In genomic region chr7:113085781-113086390, GRCh38 we compare ENCODE assay signal across 8 cellular contexts. TPM values are rescaled to one million over a fixed set of nuclear protein-coding genes. Genes with fewer than 3 reads are reported as not detected.
A peak's percentile ranks its signal among the peaks of the same experiment; 100 is the strongest.
DNase-seq lines count a peak whose midpoint lies in the region; ATAC-seq and TF ChIP-seq lines count a peak whose summit lies in the region.

No MANE protein-coding gene starts in this region.

- peak overlapping the region; percentile 85 for H3K4me3 Mint-ChIP-seq in neural progenitor cell

- peaks cover 16% of the 10 kb centered on the region for H3F3A ChIP-seq in neural progenitor cell (ENCODE audit: low read depth)

- peak overlapping the region; percentile 58 for H3K4me3 ChIP-seq in neural progenitor cell

- peak overlapping the region; percentile 98 for H3K4me2 ChIP-seq in neural progenitor cell

- DNase-seq in A172 (ENCODE audit: low spot score) (peak; percentile 2), NCI-H345 treated with DMSO at 0.1 percent for 48 hours (lab: John Stamatoyannopoulos, UW; ENCODE audit: unreplicated experiment) (peak; percentile 52), dermis blood vessel endothelial cell (peak; percentile 6), neural progenitor cell (ENCODE audit: low spot score) (peak; percentile 17), amniotic stem cell (lab: John Stamatoyannopoulos, UW) (no peak)

- peak overlapping the region; percentile 96 for H2AFZ ChIP-seq in neural progenitor cell (replicated peaks)

- H3K4me1 ChIP-seq in neural progenitor cell, result peaks cover 43% of the 10 kb centered on the region

- H3K4me1 Mint-ChIP-seq in neural progenitor cell, result peaks cover 45% of the 10 kb centered on the region

- ATAC-seq in GM19467 (IDR thresholded peaks at IDR 0.05; ENCODE audit: unreplicated experiment) (peak; percentile 14), HG02840 (IDR thresholded peaks at IDR 0.05; ENCODE audit: low FRiP score, unreplicated experiment) (no peak), GM18861 (IDR thresholded peaks at IDR 0.05; ENCODE audit: unreplicated experiment) (no peak)

- H3K9me3 Mint-ChIP-seq in neural progenitor cell, result no peaks in the 10 kb centered on the region

- H3K27ac ChIP-seq in neural progenitor cell, result no peak overlapping the region

- peak overlapping the region; percentile 46 for H3K27ac Mint-ChIP-seq in neural progenitor cell

- peaks cover 32% of the 10 kb centered on the region for H3K27me3 ChIP-seq in neural progenitor cell

- no peak overlapping the region for H3K9ac ChIP-seq in neural progenitor cell

- no peaks in the 10 kb centered on the region for H4K20me1 ChIP-seq in neural progenitor cell (ENCODE audit: low read depth)

- H3K36me3 ChIP-seq in neural progenitor cell, result no peaks in the 10 kb centered on the region

- no peaks in the 10 kb centered on the region for H3K9me3 ChIP-seq in neural progenitor cell (ENCODE audit: low read depth)

- no peak for TF ChIP-seq CTCF in neural progenitor cell (IDR thresholded peaks at IDR 0.05)

- no peaks in the 10 kb centered on the region for H3K27me3 Mint-ChIP-seq in neural progenitor cell (ENCODE audit: insufficient read depth, low read depth)

- no peaks in the 10 kb centered on the region for H3K79me2 ChIP-seq in neural progenitor cell (ENCODE audit: low read depth)

- H3K36me3 Mint-ChIP-seq in neural progenitor cell, result no peaks in the 10 kb centered on the region

RNA-seq across cellular contexts. Expression of gene GPR85, which starts 0.7 kb away (rescaled TPM):
- total RNA-seq in A172 (2014; rRNA removed; shearing (Covaris generic)), result 2.4 and 7.0 TPM in 2 replicates
- total RNA-seq in dermis blood vessel endothelial cell (0.42 and 0.85 TPM in 2 replicates), neural progenitor cell (ENCODE audit: low replicate concordance) (1.2 and 3.0 TPM in 2 replicates)

RNA-seq across cellular contexts. Expression of gene SMIM30, which starts 32.5 kb away (rescaled TPM):
- total RNA-seq in A172 (2014; rRNA removed; shearing (Covaris generic)), result 123 and 150 TPM in 2 replicates
- total RNA-seq in dermis blood vessel endothelial cell, result 45.8 and 68.8 TPM in 2 replicates
- total RNA-seq in neural progenitor cell (ENCODE audit: low replicate concordance), result 68.1 and 112 TPM in 2 replicates
